28 cellular contexts compared by ENCODE assay signal in genomic region chr11:56909563-56909962, GRCh38.
"Had no signal": no experiment of that assay in that cellular context is flagged by ENCODE, and none has a peak within 500 bp of the region (broad histone marks: within the 10 kb centered on the region; RNA-seq: fewer than 3 reads in every experiment).

No MANE protein-coding gene starts in this region.

- H3K27me3 ChIP-seq: ascending aorta, brain microvascular endothelial cell had no signal

- ATAC-seq: activated CD4-positive, alpha-beta T cell treated with anti-CD3 and anti-CD28 coated beads for 36 hours; activated CD8-positive, alpha-beta memory T cell treated with anti-CD3 and anti-CD28 coated beads, Interleukin-2, amount 10 ng/mL, durations not matched to agents 7 days and 5 days; activated CD8-positive, alpha-beta T cell treated with anti-CD3 and anti-CD28 coated beads, Interleukin-2, amount 10 ng/mL, durations not matched to agents 7 days and 5 days; activated naive CD4-positive, alpha-beta T cell treated with anti-CD3 and anti-CD28 coated beads, Interleukin-2, amount 50 U/mL, for 72 hours; effector memory CD8-positive, alpha-beta T cell had no signal

- H3K27ac Mint-ChIP-seq: activated CD4-positive, alpha-beta memory T cell treated with anti-CD3 and anti-CD28 coated beads for 36 hours; activated CD4-positive, alpha-beta T cell treated with anti-CD3 and anti-CD28 coated beads for 36 hours; activated CD4-positive, alpha-beta T cell treated with anti-CD3 and anti-CD28 coated beads, Interleukin-2, amount 10 ng/mL, durations not matched to agents 24 days and 14 days; activated CD8-positive, alpha-beta memory T cell treated with anti-CD3 and anti-CD28 coated beads, Interleukin-2, amount 10 ng/mL, durations not matched to agents 7 days and 5 days; activated CD8-positive, alpha-beta T cell treated with anti-CD3 and anti-CD28 coated beads, Interleukin-2, amount 10 ng/mL, durations not matched to agents 7 days and 5 days; activated naive CD4-positive, alpha-beta T cell treated with anti-CD3 and anti-CD28 coated beads, Interleukin-2, amount 10 ng/mL, durations not matched to agents 7 days and 5 days; activated naive CD4-positive, alpha-beta T cell treated with anti-CD3 and anti-CD28 coated beads, Interleukin-2, amount 50 U/mL, for 72 hours; activated naive CD8-positive, alpha-beta T cell treated with anti-CD3 and anti-CD28 coated beads, Interleukin-2, amount 10 ng/mL, durations not matched to agents 7 days and 5 days; activated T-helper 1 cell treated with anti-CD3 and anti-CD28 coated beads, Interleukin-12 subunit alpha, Interleukin-12 subunit beta, Interleukin-2, Interleukin-4 antibody, amounts not matched to agents 30 ng/mL and 10 ng/mL and 1 ng/mL, durations not matched to agents 14 hours and 24 hours and 36 hours; effector memory CD8-positive, alpha-beta T cell had no signal

- H3K4me3 ChIP-seq: ascending aorta had no signal

- H3K9me3 Mint-ChIP-seq: activated CD4-positive, alpha-beta memory T cell treated with anti-CD3 and anti-CD28 coated beads for 36 hours; activated naive CD4-positive, alpha-beta T cell treated with anti-CD3 and anti-CD28 coated beads, Interleukin-2, amount 10 ng/mL, durations not matched to agents 7 days and 5 days; activated naive CD4-positive, alpha-beta T cell treated with anti-CD3 and anti-CD28 coated beads, Interleukin-2, amount 50 U/mL, for 72 hours; activated naive CD8-positive, alpha-beta T cell treated with anti-CD3 and anti-CD28 coated beads, Interleukin-2, amount 10 ng/mL, durations not matched to agents 7 days and 5 days had no signal

- DNase-seq: activated CD4-positive, alpha-beta memory T cell treated with anti-CD3 and anti-CD28 coated beads for 36 hours; activated CD4-positive, alpha-beta T cell treated with anti-CD3 and anti-CD28 coated beads for 36 hours; activated CD4-positive, alpha-beta T cell treated with anti-CD3 and anti-CD28 coated beads, Interleukin-2, amount 10 ng/mL, durations not matched to agents 24 days and 14 days; activated CD4-positive, CD25-positive, alpha-beta regulatory T cell; activated CD4-positive, CD25-positive, alpha-beta regulatory T cell treated with anti-CD3 and anti-CD28 coated beads, Interleukin-2, amount 50 U/mL, for 72 hours; activated CD8-positive, alpha-beta memory T cell treated with anti-CD3 and anti-CD28 coated beads, Interleukin-2, amount 10 ng/mL, durations not matched to agents 7 days and 5 days; activated CD8-positive, alpha-beta memory T cell treated with anti-CD3 and anti-CD28 coated beads, Interleukin-2, amount 50 U/mL, for 4 hours; activated CD8-positive, alpha-beta T cell treated with anti-CD3 and anti-CD28 coated beads, Interleukin-2, amount 10 ng/mL, durations not matched to agents 7 days and 5 days; activated gamma-delta T cell; activated naive CD4-positive, alpha-beta T cell; activated naive CD4-positive, alpha-beta T cell treated with anti-CD3 and anti-CD28 coated beads, Interleukin-2, amount 10 ng/mL, durations not matched to agents 7 days and 5 days; activated naive CD8-positive, alpha-beta T cell treated with anti-CD3 and anti-CD28 coated beads, Interleukin-2, amount 10 ng/mL, durations not matched to agents 7 days and 5 days; activated T-cell treated with anti-CD3 and anti-CD28 coated beads, Interleukin-2, amount 50 U/mL, for 1 hour; activated T-cell treated with anti-CD3 and anti-CD28 coated beads, Interleukin-2, amount 50 U/mL, for 48 hours; brain microvascular endothelial cell; caudate nucleus; cortex of kidney; dermis blood vessel endothelial cell; effector CD4-positive, alpha-beta T cell; effector memory CD8-positive, alpha-beta T cell; foreskin fibroblast; head of caudate nucleus; T-helper 2 cell had no signal

- H3K4me3 Mint-ChIP-seq: activated CD4-positive, alpha-beta memory T cell treated with anti-CD3 and anti-CD28 coated beads for 36 hours; activated CD4-positive, alpha-beta T cell treated with anti-CD3 and anti-CD28 coated beads for 36 hours; activated CD4-positive, alpha-beta T cell treated with anti-CD3 and anti-CD28 coated beads, Interleukin-2, amount 10 ng/mL, durations not matched to agents 24 days and 14 days; activated CD8-positive, alpha-beta memory T cell treated with anti-CD3 and anti-CD28 coated beads, Interleukin-2, amount 10 ng/mL, durations not matched to agents 7 days and 5 days; activated CD8-positive, alpha-beta T cell treated with anti-CD3 and anti-CD28 coated beads, Interleukin-2, amount 10 ng/mL, durations not matched to agents 7 days and 5 days; activated naive CD4-positive, alpha-beta T cell treated with anti-CD3 and anti-CD28 coated beads, Interleukin-2, amount 10 ng/mL, durations not matched to agents 7 days and 5 days; activated naive CD8-positive, alpha-beta T cell treated with anti-CD3 and anti-CD28 coated beads, Interleukin-2, amount 10 ng/mL, durations not matched to agents 7 days and 5 days; activated T-helper 1 cell treated with anti-CD3 and anti-CD28 coated beads, Interleukin-12 subunit alpha, Interleukin-12 subunit beta, Interleukin-2, Interleukin-4 antibody, amounts not matched to agents 30 ng/mL and 10 ng/mL and 1 ng/mL, durations not matched to agents 14 hours and 24 hours and 36 hours; effector memory CD8-positive, alpha-beta T cell had no signal

- FAIRE-seq: colon, frontal cortex had no signal

- H3K36me3 ChIP-seq: ascending aorta, brain microvascular endothelial cell had no signal

- H3K36me3 Mint-ChIP-seq: activated CD4-positive, alpha-beta memory T cell treated with anti-CD3 and anti-CD28 coated beads for 36 hours; activated CD8-positive, alpha-beta memory T cell treated with anti-CD3 and anti-CD28 coated beads, Interleukin-2, amount 10 ng/mL, durations not matched to agents 7 days and 5 days; activated naive CD4-positive, alpha-beta T cell treated with anti-CD3 and anti-CD28 coated beads, Interleukin-2, amount 10 ng/mL, durations not matched to agents 7 days and 5 days; activated naive CD4-positive, alpha-beta T cell treated with anti-CD3 and anti-CD28 coated beads, Interleukin-2, amount 50 U/mL, for 72 hours; activated naive CD8-positive, alpha-beta T cell treated with anti-CD3 and anti-CD28 coated beads, Interleukin-2, amount 10 ng/mL, durations not matched to agents 7 days and 5 days had no signal

- H3K27ac ChIP-seq: ascending aorta, brain microvascular endothelial cell had no signal

- H3K4me1 ChIP-seq: ascending aorta had no signal

- H3K4me1 Mint-ChIP-seq: activated CD4-positive, alpha-beta T cell treated with anti-CD3 and anti-CD28 coated beads for 36 hours; activated CD4-positive, alpha-beta T cell treated with anti-CD3 and anti-CD28 coated beads, Interleukin-2, amount 10 ng/mL, durations not matched to agents 24 days and 14 days; activated CD8-positive, alpha-beta memory T cell treated with anti-CD3 and anti-CD28 coated beads, Interleukin-2, amount 10 ng/mL, durations not matched to agents 7 days and 5 days; activated naive CD4-positive, alpha-beta T cell treated with anti-CD3 and anti-CD28 coated beads, Interleukin-2, amount 10 ng/mL, durations not matched to agents 7 days and 5 days; activated naive CD8-positive, alpha-beta T cell treated with anti-CD3 and anti-CD28 coated beads, Interleukin-2, amount 10 ng/mL, durations not matched to agents 7 days and 5 days had no signal

- H3K27me3 Mint-ChIP-seq: activated CD4-positive, alpha-beta memory T cell treated with anti-CD3 and anti-CD28 coated beads for 36 hours; activated CD4-positive, alpha-beta T cell treated with anti-CD3 and anti-CD28 coated beads for 36 hours; activated CD4-positive, alpha-beta T cell treated with anti-CD3 and anti-CD28 coated beads, Interleukin-2, amount 10 ng/mL, durations not matched to agents 24 days and 14 days; activated CD8-positive, alpha-beta memory T cell treated with anti-CD3 and anti-CD28 coated beads, Interleukin-2, amount 10 ng/mL, durations not matched to agents 7 days and 5 days; activated naive CD4-positive, alpha-beta T cell treated with anti-CD3 and anti-CD28 coated beads, Interleukin-2, amount 10 ng/mL, durations not matched to agents 7 days and 5 days; activated naive CD8-positive, alpha-beta T cell treated with anti-CD3 and anti-CD28 coated beads, Interleukin-2, amount 10 ng/mL, durations not matched to agents 7 days and 5 days; effector memory CD8-positive, alpha-beta T cell had no signal

- H3K9me3 ChIP-seq: ascending aorta had no signal
